ENCODE assay signal across 1 cellular context in genomic region chr12:7160183-7160582, GRCh38.
TF ChIP-seq lines count a peak whose summit lies in the region.

No MANE protein-coding gene starts in this region.

TF ChIP-seq in GM23338, 12 proteins besides CTCF, POLR2A, EP300 and RAD21 (continued from another document):
- no peak for TF ChIP-seq REST (IDR thresholded peaks at IDR 0.05; ENCODE audit: unreplicated experiment)
- TF ChIP-seq ZNF462 (CRISPR knock-in tag; IDR thresholded peaks at IDR 0.05), result no peak
- TF ChIP-seq ETS1 (IDR thresholded peaks at IDR 0.05), result no peak
- no peak for TF ChIP-seq POLR2AphosphoS5 (IDR thresholded peaks at IDR 0.05; ENCODE audit: low read depth)
- no peak for TF ChIP-seq EZH2 (IDR thresholded peaks at IDR 0.05; ENCODE audit: low read depth, unreplicated experiment)
- TF ChIP-seq CREB1 (CRISPR knock-in tag; IDR thresholded peaks at IDR 0.05; ENCODE audit: low read depth), result no peak
- no peak for TF ChIP-seq NANOG (IDR thresholded peaks at IDR 0.05; ENCODE audit: borderline replicate concordance)
- TF ChIP-seq ZNF331 (CRISPR knock-in tag; IDR thresholded peaks at IDR 0.05; ENCODE audit: low read depth), result no peak
- no peak for TF ChIP-seq EZH2phosphoT487 (IDR thresholded peaks at IDR 0.05; ENCODE audit: unreplicated experiment)
- TF ChIP-seq ZNF114 (CRISPR knock-in tag; IDR thresholded peaks at IDR 0.05), result no peak
- no peak for TF ChIP-seq JUNB (IDR thresholded peaks at IDR 0.05; ENCODE audit: unreplicated experiment)
